ENCODE assay signal across 8 cellular contexts in the genomic region with DNA sequence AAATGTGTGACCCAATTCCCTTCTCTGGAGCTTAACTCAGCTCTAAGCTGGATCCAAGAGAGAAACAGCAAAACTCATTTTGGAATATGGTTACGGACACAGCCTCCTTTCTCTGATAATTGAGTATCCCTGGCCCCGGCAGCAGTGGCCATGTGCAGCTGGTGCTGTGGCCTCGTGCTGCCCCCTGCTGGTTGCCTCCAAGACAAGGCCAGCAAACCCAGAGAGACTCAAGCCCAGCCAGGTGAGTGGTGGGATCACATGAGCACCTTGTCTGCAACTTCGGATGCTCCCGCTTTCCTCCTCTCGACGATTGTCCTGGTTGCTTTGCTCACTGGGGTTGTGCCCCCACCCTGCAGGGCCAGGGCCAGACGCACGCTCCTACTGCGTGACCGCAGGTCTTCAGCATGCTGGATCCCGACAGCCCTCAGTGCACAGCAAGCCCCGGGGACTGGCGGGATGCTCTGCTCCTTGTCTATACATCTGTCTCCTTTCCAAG. TPM values are rescaled to one million over a fixed set of nuclear protein-coding genes. Genes with fewer than 3 reads are reported as not detected.
DNase-seq lines count a peak whose midpoint lies in the region; ATAC-seq and TF ChIP-seq lines count a peak whose summit lies in the region.

No MANE protein-coding gene starts in this region.

- H3K36me3 ChIP-seq in ascending aorta (no peaks in the 10 kb centered on the region), hepatocyte (replicated peaks; ENCODE audit: insufficient read depth, low read depth) (no peaks in the 10 kb centered on the region), sigmoid colon (no peaks in the 10 kb centered on the region)

- H3K4me2 ChIP-seq in hepatocyte: no peak overlapping the region

- H3K9me3 ChIP-seq in ascending aorta (no peaks in the 10 kb centered on the region), hepatocyte (ENCODE audit: low read depth) (no peaks in the 10 kb centered on the region), sigmoid colon (no peaks in the 10 kb centered on the region)

- peak; percentile 93 for ATAC-seq in GM21723 (IDR thresholded peaks at IDR 0.05; ENCODE audit: unreplicated experiment)
- no peak for ATAC-seq in GM18861 (IDR thresholded peaks at IDR 0.05; ENCODE audit: unreplicated experiment)

- TF ChIP-seq CTCF in ascending aorta (IDR thresholded peaks at IDR 0.05) (peak; percentile 84 to 93 (median 86)), hepatocyte (IDR thresholded peaks at IDR 0.05; ENCODE audit: poor library complexity) (peak; percentile 85), sigmoid colon (IDR thresholded peaks at IDR 0.05) (peak; percentile 67 to 90 (median 85))

- H2AFZ ChIP-seq in hepatocyte: no peak overlapping the region

- WGBS in hepatocyte (ENCODE audit: low lambda C conversion rate, missing lambda C conversion rate): 22% methylated on average over 14 of the region's 14 CpGs
- 12% methylated on average over 14 of the region's 14 CpGs for WGBS in sigmoid colon, 2 donors

- H3K27me3 ChIP-seq in ascending aorta (no peaks in the 10 kb centered on the region), hepatocyte (peaks cover 10% of the 10 kb centered on the region), sigmoid colon (peaks cover 0 to 6% (median 0%) of the 10 kb centered on the region in 3 donors)

- H3K4me1 ChIP-seq in ascending aorta (no peaks in the 10 kb centered on the region), hepatocyte (ENCODE audit: insufficient read depth) (no peaks in the 10 kb centered on the region), sigmoid colon (peaks cover 0 to 5% (median 0%) of the 10 kb centered on the region in 4 donors)

- H3K27ac ChIP-seq in ascending aorta (no peak overlapping the region), hepatocyte (no peak overlapping the region), sigmoid colon (no peak overlapping the region)

- peak; percentile 72 for DNase-seq in ELR (ENCODE audit: low read depth)
- peak; percentile 46 for DNase-seq in LHCN-M2 (ENCODE audit: low read depth)
- DNase-seq in T-helper 2 cell: peak; percentile 35 to 69 (median 64)
- DNase-seq in ascending aorta (ENCODE audit: low spot score in 2 of 2): peak in 1 of 2 donors; percentile 80
- DNase-seq in hepatocyte (ENCODE audit: low spot score): peak; percentile 87
- DNase-seq in sigmoid colon: peak; percentile 90

- H3K79me2 ChIP-seq in hepatocyte: no peaks in the 10 kb centered on the region

- H3K9me2 ChIP-seq in hepatocyte (replicated peaks; ENCODE audit: insufficient read depth): no peaks in the 10 kb centered on the region

- intact Hi-C loops in ascending aorta (cut with DNase I) (loop anchor here (5.0 kb wide), 1 partner anchor 152 kb away; no protein-coding TSS in a partner anchor), sigmoid colon (cut with DNase I) (loop anchor here (5.0 to 10.0 kb wide), 3 partner anchors 105 to 375 kb away; a partner anchor contains a TSS)

- TF ChIP-seq EP300 in sigmoid colon (IDR thresholded peaks at IDR 0.05): no peak

- TF ChIP-seq POLR2A in sigmoid colon (IDR thresholded peaks at IDR 0.05): no peak

- H3K4me3 ChIP-seq in ascending aorta (no peak overlapping the region), hepatocyte (no peak overlapping the region), sigmoid colon (no peak overlapping the region)

- H4K20me1 ChIP-seq in hepatocyte (ENCODE audit: insufficient read depth, poor library complexity, severe bottlenecking): no peaks in the 10 kb centered on the region

RNA-seq across cellular contexts. Expression of a gene that starts 19.4 kb away (rescaled TPM):
- total RNA-seq in LHCN-M2 (2014; rRNA removed) (not detected in 2 replicates), ascending aorta (not detected), hepatocyte (38.3 and 55.5 TPM in 2 replicates), sigmoid colon (1 to 10 TPM in 2 of 4 donors, not detected in 2; 1.1 to 3.4 TPM)
- polyA plus RNA-seq in LHCN-M2 (2012): 0.05 TPM
- polyA plus RNA-seq in hepatocyte (207 and 233 TPM in 2 replicates), sigmoid colon (under 1 TPM in 1 of 3 donors, not detected in 2; 0.28 TPM)
